Comparison of ENCODE assay signal across 8 cellular contexts in genomic region chr10:132443605-132443997, GRCh38. TPM values are rescaled to one million over a fixed set of nuclear protein-coding genes. Genes with fewer than 3 reads are reported as not detected.
DNase-seq lines count a peak whose midpoint lies in the region; ATAC-seq and TF ChIP-seq lines count a peak whose summit lies in the region.

No MANE protein-coding gene starts in this region.

- peak; percentile 48 for DNase-seq in EH (ENCODE audit: low read depth)
- peak; percentile 78 for DNase-seq in Karpas-422
- DNase-seq in activated CD4-positive, alpha-beta T cell treated with anti-CD3 and anti-CD28 coated beads, Interleukin-2, amount 10 ng/mL, durations not matched to agents 7 days and 5 days: peak; percentile 60
- peak; percentile 52 to 61 (median 56) for DNase-seq in effector memory CD4-positive, alpha-beta T cell
- DNase-seq in stimulated activated CD4-positive, alpha-beta T cell treated with anti-CD3 and anti-CD28 coated beads, Interleukin-4, amount 100 ng/mL, for 1 hour: peak; percentile 77
- DNase-seq in NCI-H345 (lab: John Stamatoyannopoulos, UW): no peak
- no peak for DNase-seq in progenitor cell of endocrine pancreas (ENCODE audit: low spot score, unreplicated experiment)

- H3K9ac ChIP-seq in Karpas-422 (ENCODE audit: low read length): no peak overlapping the region

- no peaks in the 10 kb centered on the region for H3K36me3 Mint-ChIP-seq in activated CD4-positive, alpha-beta T cell treated with anti-CD3 and anti-CD28 coated beads, Interleukin-2, amount 10 ng/mL, durations not matched to agents 7 days and 5 days (ENCODE audit: low read depth)
- H3K36me3 Mint-ChIP-seq in progenitor cell of endocrine pancreas (ENCODE audit: insufficient read depth): no peaks in the 10 kb centered on the region

- no peaks in the 10 kb centered on the region for H3K79me2 ChIP-seq in Karpas-422 (ENCODE audit: low read length)

- H3K4me2 ChIP-seq in Karpas-422 (ENCODE audit: low read depth, low read length, poor library complexity, severe bottlenecking): no peak overlapping the region

- H3K27me3 ChIP-seq in Karpas-422 (ENCODE audit: low read length): no peaks in the 10 kb centered on the region
- H3K27me3 ChIP-seq in effector memory CD4-positive, alpha-beta T cell (replicated peaks; ENCODE audit: control insufficient read depth, insufficient read depth, low read length, poor library complexity, severe bottlenecking): no peaks in the 10 kb centered on the region

- TF ChIP-seq CTCF in progenitor cell of endocrine pancreas (IDR thresholded peaks at IDR 0.05; ENCODE audit: unreplicated experiment): no peak

- peaks cover 5% of the 10 kb centered on the region for H3K9me3 Mint-ChIP-seq in activated CD4-positive, alpha-beta T cell treated with anti-CD3 and anti-CD28 coated beads, Interleukin-2, amount 10 ng/mL, durations not matched to agents 7 days and 5 days
- H3K9me3 Mint-ChIP-seq in progenitor cell of endocrine pancreas (ENCODE audit: low read depth): no peaks in the 10 kb centered on the region

- H3K27ac Mint-ChIP-seq in activated CD4-positive, alpha-beta T cell treated with anti-CD3 and anti-CD28 coated beads, Interleukin-2, amount 10 ng/mL, durations not matched to agents 7 days and 5 days: peak overlapping the region; percentile 19
- H3K27ac Mint-ChIP-seq in progenitor cell of endocrine pancreas: no peak overlapping the region

- no peak overlapping the region for H3K27ac ChIP-seq in Karpas-422 (ENCODE audit: low read length)
- H3K27ac ChIP-seq in effector memory CD4-positive, alpha-beta T cell (ENCODE audit: insufficient read depth, low read length, poor library complexity, severe bottlenecking): peak overlapping the region; percentile 68

- H3K36me3 ChIP-seq in Karpas-422 (ENCODE audit: insufficient read depth, low read length): no peaks in the 10 kb centered on the region
- H3K36me3 ChIP-seq in effector memory CD4-positive, alpha-beta T cell (ENCODE audit: control insufficient read depth, insufficient read depth, low read length): no peaks in the 10 kb centered on the region

- no peaks in the 10 kb centered on the region for H3K27me3 Mint-ChIP-seq in activated CD4-positive, alpha-beta T cell treated with anti-CD3 and anti-CD28 coated beads, Interleukin-2, amount 10 ng/mL, durations not matched to agents 7 days and 5 days
- no peaks in the 10 kb centered on the region for H3K27me3 Mint-ChIP-seq in progenitor cell of endocrine pancreas

- H4K20me1 ChIP-seq in Karpas-422 (ENCODE audit: insufficient read depth, low read depth, low read length): no peaks in the 10 kb centered on the region

- H2AFZ ChIP-seq in Karpas-422 (ENCODE audit: low read length): no peak overlapping the region

- peaks cover 38% of the 10 kb centered on the region for H3K4me1 Mint-ChIP-seq in activated CD4-positive, alpha-beta T cell treated with anti-CD3 and anti-CD28 coated beads, Interleukin-2, amount 10 ng/mL, durations not matched to agents 7 days and 5 days
- H3K4me1 Mint-ChIP-seq in progenitor cell of endocrine pancreas (ENCODE audit: low read depth): peaks cover 5% of the 10 kb centered on the region

- H3K4me3 ChIP-seq in Karpas-422 (ENCODE audit: low read length): no peak overlapping the region
- H3K4me3 ChIP-seq in effector memory CD4-positive, alpha-beta T cell (ENCODE audit: insufficient read depth, low read depth, low read length, poor library complexity, severe bottlenecking): no peak overlapping the region

- CTCF ChIA-PET in activated CD4-positive, alpha-beta T cell treated with anti-CD3 and anti-CD28 coated beads, Interleukin-2, amount 10 ng/mL, durations not matched to agents 7 days and 5 days (lab: Charles Lee): interaction anchor here (0.7 to 1.2 kb wide), 7 partner anchors 9 to 60 kb away, joined by 3 to 4 read pairs (median 3); no protein-coding TSS in a partner anchor

- H3K4me1 ChIP-seq in Karpas-422 (ENCODE audit: low read length): peaks cover 36% of the 10 kb centered on the region
- peaks cover 46% of the 10 kb centered on the region for H3K4me1 ChIP-seq in effector memory CD4-positive, alpha-beta T cell (ENCODE audit: control insufficient read depth, insufficient read depth, low read length, poor library complexity, severe bottlenecking)

- no peak for ATAC-seq in HG02973 (IDR thresholded peaks at IDR 0.05; ENCODE audit: unreplicated experiment)

- H3K9me3 ChIP-seq in Karpas-422 (ENCODE audit: low read length): no peaks in the 10 kb centered on the region
- H3K9me3 ChIP-seq in effector memory CD4-positive, alpha-beta T cell (ENCODE audit: control insufficient read depth, low read length): no peaks in the 10 kb centered on the region

- POLR2A ChIA-PET in activated CD4-positive, alpha-beta T cell treated with anti-CD3 and anti-CD28 coated beads, Interleukin-2, amount 10 ng/mL, durations not matched to agents 7 days and 5 days (lab: Charles Lee): no interaction called here

- H3K9me2 ChIP-seq in Karpas-422 (replicated peaks; ENCODE audit: insufficient read depth, low read length): no peaks in the 10 kb centered on the region

- no peak overlapping the region for H3K4me3 Mint-ChIP-seq in activated CD4-positive, alpha-beta T cell treated with anti-CD3 and anti-CD28 coated beads, Interleukin-2, amount 10 ng/mL, durations not matched to agents 7 days and 5 days
- H3K4me3 Mint-ChIP-seq in progenitor cell of endocrine pancreas (ENCODE audit: low read depth): no peak overlapping the region

RNA-seq across cellular contexts. Expression of gene PWWP2B, which starts 46.6 kb away (rescaled TPM):
- total RNA-seq in Karpas-422 (2014; rRNA removed; shearing (Covaris generic); ENCODE audit: low replicate concordance): 1.4 and 3.7 TPM in 2 replicates
- 1 to 10 TPM; 8.1 to 9.3 TPM for total RNA-seq in activated CD4-positive, alpha-beta T cell treated with anti-CD3 and anti-CD28 coated beads, Interleukin-2, amount 10 ng/mL, durations not matched to agents 7 days and 5 days
- 23.2 and 24.3 TPM in 2 replicates for total RNA-seq in progenitor cell of endocrine pancreas

Comparison
In these comparisons a context has a peak if more than half of its experiments do, and no peak if none do; other contexts are left out.
1. DNase-seq: peak in EH (single experiment), Karpas-422 (single experiment), activated CD4-positive, alpha-beta T cell treated with anti-CD3 and anti-CD28 coated beads, Interleukin-2, amount 10 ng/mL, durations not matched to agents 7 days and 5 days (single experiment), effector memory CD4-positive, alpha-beta T cell (3 of 3) and stimulated activated CD4-positive, alpha-beta T cell treated with anti-CD3 and anti-CD28 coated beads, Interleukin-4, amount 100 ng/mL, for 1 hour (single experiment); none in NCI-H345 (single experiment) and progenitor cell of endocrine pancreas (single experiment).